ENCODE assay signal across 14 cellular contexts in genomic region chr2:113175736-113176695, GRCh38. TPM values are rescaled to one million over a fixed set of nuclear protein-coding genes. Genes with fewer than 3 reads are reported as not detected.
DNase-seq lines count a peak whose midpoint lies in the region; ATAC-seq, FAIRE-seq and TF ChIP-seq lines count a peak whose summit lies in the region.
"Had no signal": no experiment of that assay in that cellular context is flagged by ENCODE, and none has a peak within 500 bp of the region (broad histone marks: within the 10 kb centered on the region; RNA-seq: fewer than 3 reads in every experiment).

No MANE protein-coding gene starts in this region.

- H4K20me1 ChIP-seq in BLaER1 treated with 17β-estradiol and CSF1 and Interleukin-3, amounts not matched to agents 10 nM and 100 nM, result peaks cover 0 to 62% (median 27%) of the 10 kb centered on the region in 11 experiments; a peak in 14 of 22 replicates
- no peaks in the 10 kb centered on the region for H4K20me1 ChIP-seq in smooth muscle cell (ENCODE audit: low read depth)

- peak overlapping the region in 10 of 11 experiments; percentile 71 to 82 (median 79); a peak in 19 of 22 replicates for H3K27ac ChIP-seq in BLaER1 treated with 17β-estradiol and CSF1 and Interleukin-3, amounts not matched to agents 10 nM and 100 nM
- no peak overlapping the region for H3K27ac ChIP-seq in muscle layer of duodenum (ENCODE audit: low read length)
- H3K27ac ChIP-seq in smooth muscle cell (ENCODE audit: low read depth), result no peak overlapping the region
- H3K27ac ChIP-seq: RWPE1 had no signal

- peak overlapping the region; percentile 98 for H3K27ac Mint-ChIP-seq in activated CD8-positive, alpha-beta T cell treated with anti-CD3 and anti-CD28 coated beads for 36 hours

- no peak overlapping the region for H2AFZ ChIP-seq in smooth muscle cell (ENCODE audit: low read depth)

- H3F3A ChIP-seq in smooth muscle cell (ENCODE audit: low read depth), result no peaks in the 10 kb centered on the region

- H3K9me3 Mint-ChIP-seq in activated CD8-positive, alpha-beta T cell treated with anti-CD3 and anti-CD28 coated beads for 36 hours, result peaks cover 5% of the 10 kb centered on the region

- H3K9me3 ChIP-seq in BLaER1 treated with 17β-estradiol and CSF1 and Interleukin-3, amounts not matched to agents 10 nM and 100 nM (replicated peaks in 1 of 11), result no peaks in the 10 kb centered on the region
- H3K9me3 ChIP-seq in muscle layer of duodenum (ENCODE audit: control insufficient read depth in 1 of 2, low read length in 2 of 2) (no peaks in the 10 kb centered on the region), smooth muscle cell (replicated peaks; ENCODE audit: low read depth) (no peaks in the 10 kb centered on the region)
- H3K9me3 ChIP-seq: left lung had no signal

- H3K27me3 Mint-ChIP-seq in activated CD8-positive, alpha-beta T cell treated with anti-CD3 and anti-CD28 coated beads for 36 hours, result no peaks in the 10 kb centered on the region

- H3K36me3 Mint-ChIP-seq in activated CD8-positive, alpha-beta T cell treated with anti-CD3 and anti-CD28 coated beads for 36 hours (ENCODE audit: low read depth), result peaks cover 92% of the 10 kb centered on the region

- CTCF ChIA-PET in activated CD8-positive, alpha-beta T cell treated with anti-CD3 and anti-CD28 coated beads for 36 hours (lab: Charles Lee), result interaction anchor here (1.0 to 8.3 kb wide), 12 partner anchors 8 to 96 kb away, joined by 3 to 127 read pairs (median 9); no protein-coding TSS in a partner anchor

- peak overlapping the region; percentile 67 to 85 (median 76); a peak in 21 of 22 replicates for H3K9ac ChIP-seq in BLaER1 treated with 17β-estradiol and CSF1 and Interleukin-3, amounts not matched to agents 10 nM and 100 nM
- H3K9ac ChIP-seq in smooth muscle cell (ENCODE audit: low read depth), result no peak overlapping the region

- H3K36me3 ChIP-seq in BLaER1 treated with 17β-estradiol and CSF1 and Interleukin-3, amounts not matched to agents 10 nM and 100 nM, result peaks cover 0 to 33% (median 0%) of the 10 kb centered on the region in 11 experiments; a peak in 8 of 22 replicates
- H3K36me3 ChIP-seq in muscle layer of duodenum (ENCODE audit: control insufficient read depth in 1 of 2, insufficient read depth in 2 of 2, low read length in 2 of 2), result no peaks in the 10 kb centered on the region
- no peaks in the 10 kb centered on the region for H3K36me3 ChIP-seq in smooth muscle cell (ENCODE audit: low read depth)
- H3K36me3 ChIP-seq: left lung had no signal

- H3K4me3 Mint-ChIP-seq in activated CD8-positive, alpha-beta T cell treated with anti-CD3 and anti-CD28 coated beads for 36 hours, result peak overlapping the region; percentile 84

- H3K4me3 ChIP-seq in BLaER1 treated with 17β-estradiol and CSF1 and Interleukin-3, amounts not matched to agents 10 nM and 100 nM, result peak overlapping the region; percentile 54 to 80 (median 64); a peak in 19 of 20 replicates
- H3K4me3 ChIP-seq in muscle layer of duodenum (ENCODE audit: low read depth in 1 of 2, low read length in 2 of 2) (peak overlapping the region; percentile 30 to 50), smooth muscle cell (no peak overlapping the region)

- peak; percentile 1 for ATAC-seq in activated CD8-positive, alpha-beta T cell treated with anti-CD3 and anti-CD28 coated beads for 36 hours
- ATAC-seq in HG03469 (IDR thresholded peaks at IDR 0.05; ENCODE audit: unreplicated experiment), result no peak
- no peak for ATAC-seq in GM21423 (IDR thresholded peaks at IDR 0.05; ENCODE audit: unreplicated experiment)

- peak overlapping the region; percentile 95 to 100 (median 98) for H3K4me2 ChIP-seq in BLaER1 treated with 17β-estradiol and CSF1 and Interleukin-3, amounts not matched to agents 10 nM and 100 nM
- H3K4me2 ChIP-seq in smooth muscle cell, result no peak overlapping the region

- peaks cover 78% of the 10 kb centered on the region for H3K4me1 Mint-ChIP-seq in activated CD8-positive, alpha-beta T cell treated with anti-CD3 and anti-CD28 coated beads for 36 hours (ENCODE audit: low read depth)

- no peak for TF ChIP-seq CTCF in activated CD8-positive, alpha-beta T cell treated with anti-CD3 and anti-CD28 coated beads for 36 hours (IDR thresholded peaks at IDR 0.05)
- TF ChIP-seq CTCF in smooth muscle cell (IDR thresholded peaks at IDR 0.05; ENCODE audit: borderline replicate concordance, insufficient read depth, poor library complexity, severe bottlenecking), result no peak

- 90% methylated on average over 11 of the region's 11 CpGs for WGBS in smooth muscle cell (ENCODE audit: low lambda C conversion rate)

- peak; percentile 59 for FAIRE-seq in GM18507 (lab: Jason Lieb, UNC)
- FAIRE-seq: H1 had no signal

- H3K79me2 ChIP-seq in smooth muscle cell (ENCODE audit: low read depth), result no peaks in the 10 kb centered on the region

- no peaks in the 10 kb centered on the region for H3K27me3 ChIP-seq in BLaER1 treated with 17β-estradiol and CSF1 and Interleukin-3, amounts not matched to agents 10 nM and 100 nM
- no peaks in the 10 kb centered on the region for H3K27me3 ChIP-seq in muscle layer of duodenum (ENCODE audit: low read depth, low read length)
- H3K27me3 ChIP-seq in smooth muscle cell (ENCODE audit: low read depth), result no peaks in the 10 kb centered on the region
- H3K27me3 ChIP-seq: left lung had no signal

- POLR2A ChIA-PET in activated CD8-positive, alpha-beta T cell treated with anti-CD3 and anti-CD28 coated beads for 36 hours (lab: Charles Lee), result interaction anchor here (0.6 to 5.8 kb wide), 10 partner anchors 11 to 78 kb away, joined by 3 to 58 read pairs (median 6); no protein-coding TSS in a partner anchor

- H3K4me1 ChIP-seq in BLaER1 treated with 17β-estradiol and CSF1 and Interleukin-3, amounts not matched to agents 10 nM and 100 nM, result peaks cover 72 to 82% (median 74%) of the 10 kb centered on the region in 10 experiments
- H3K4me1 ChIP-seq in muscle layer of duodenum (ENCODE audit: control insufficient read depth in 1 of 2, insufficient read depth in 2 of 2, low read length in 2 of 2), result no peaks in the 10 kb centered on the region
- H3K4me1 ChIP-seq in smooth muscle cell (ENCODE audit: low read depth), result no peaks in the 10 kb centered on the region

- DNase-seq in GM18507 (ENCODE audit: extremely low spot score, insufficient read length, low read depth) (no peak), hepatic stellate cell (ENCODE audit: low spot score) (no peak), smooth muscle cell (lab: John Stamatoyannopoulos, UW; ENCODE audit: unreplicated experiment) (no peak)
- peak; percentile 79 for DNase-seq in activated CD8-positive, alpha-beta T cell treated with anti-CD3 and anti-CD28 coated beads for 36 hours
- DNase-seq: COR-L47, NCI-H1436 treated with DMSO at 0.1 percent for 48 hours had no signal

- intact Hi-C loops in activated CD8-positive, alpha-beta T cell treated with anti-CD3 and anti-CD28 coated beads for 36 hours (cut with micrococcal nuclease), result no loop called here

RNA-seq across cellular contexts. Expression of gene PSD4, which starts 2.2 kb away (rescaled TPM):
- total RNA-seq in activated CD8-positive, alpha-beta T cell treated with anti-CD3 and anti-CD28 coated beads for 36 hours, result 100 to 1,000 TPM; 247 to 251 TPM
- total RNA-seq in smooth muscle cell, result 7.3 and 9.3 TPM in 2 replicates
- 7.8 and 9.5 TPM in 2 replicates for polyA plus RNA-seq in smooth muscle cell

RNA-seq across cellular contexts. Expression of gene IL1RN, which starts 48.6 kb away (rescaled TPM):
- under 1 TPM; 0.50 to 0.85 TPM for total RNA-seq in activated CD8-positive, alpha-beta T cell treated with anti-CD3 and anti-CD28 coated beads for 36 hours
- total RNA-seq in smooth muscle cell, result 1.1 and 2.2 TPM in 2 replicates
- 2.0 and 3.3 TPM in 2 replicates for polyA plus RNA-seq in smooth muscle cell
- total RNA-seq: H1, renal cortical epithelial cell had no signal
- polyA plus RNA-seq: H1 had no signal

Comparison
In these comparisons a context has a peak if more than half of its experiments do, and no peak if none do; other contexts are left out.
1. H3K27ac ChIP-seq: peak in BLaER1 treated with 17β-estradiol and CSF1 and Interleukin-3, amounts not matched to agents 10 nM and 100 nM (10 of 11); none in muscle layer of duodenum (single experiment) and smooth muscle cell (single experiment).
2. RNA of gene PSD4, which starts 2.2 kb away (total RNA-seq): 247 to 251 TPM in activated CD8-positive, alpha-beta T cell treated with anti-CD3 and anti-CD28 coated beads for 36 hours; 7.3 to 9.3 TPM in smooth muscle cell; every median in the first group is over 10 times any median in the second.